ENCODE assay signal across 12 cellular contexts in the genomic region with DNA sequence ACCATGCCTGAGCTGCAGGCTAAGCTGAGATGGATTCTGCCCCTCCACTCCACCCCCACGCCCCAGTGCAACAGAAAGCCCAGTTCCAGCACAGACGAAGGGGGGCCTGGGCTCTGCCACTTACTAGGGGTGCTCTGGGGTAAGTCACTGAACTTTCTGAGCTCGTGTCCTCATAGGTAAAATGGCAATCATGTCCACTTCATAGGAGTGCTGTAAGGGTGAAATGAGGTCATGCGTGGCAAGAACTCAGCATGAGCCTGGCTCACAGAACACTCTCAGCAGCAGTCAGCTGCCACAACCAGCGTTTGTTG. TPM values are rescaled to one million over a fixed set of nuclear protein-coding genes. Genes with fewer than 3 reads are reported as not detected.
DNase-seq lines count a peak whose midpoint lies in the region; ATAC-seq, FAIRE-seq and TF ChIP-seq lines count a peak whose summit lies in the region.
"Had no signal": no experiment of that assay in that cellular context is flagged by ENCODE, and none has a peak within 500 bp of the region (broad histone marks: within the 10 kb centered on the region; RNA-seq: fewer than 3 reads in every experiment).

No MANE protein-coding gene starts in this region.

- DNase-seq in CD4-positive, alpha-beta T cell, result no peak
- DNase-seq in GM12878 (ENCODE audit: low read depth, low spot score) (no peak), neuronal stem cell (ENCODE audit: low spot score) (no peak), NCI-H2107 treated with DMSO at 0.1 percent for 48 hours (lab: John Stamatoyannopoulos, UW; ENCODE audit: unreplicated experiment) (no peak), foreskin fibroblast (no peak), SW480 (ENCODE audit: low spot score) (no peak)
- DNase-seq in activated effector memory CD4-positive, alpha-beta T cell treated with Interleukin-2 at 50 U/mL for 16 hours, result no peak

- H3K14ac ChIP-seq in neuronal stem cell (ENCODE audit: low read length), result no peak overlapping the region

- H3K4me1 ChIP-seq in GM12878 (ENCODE audit: control insufficient read depth, insufficient read depth, low read length) (no peaks in the 10 kb centered on the region), neuronal stem cell (ENCODE audit: control insufficient read depth in 2 of 2, insufficient read depth in 1 of 2, low read depth in 1 of 2, low read length in 2 of 2) (peaks cover 9 to 12% of the 10 kb centered on the region in 2 donors)

- H3K9me3 Mint-ChIP-seq in CD4-positive, alpha-beta T cell, result no peaks in the 10 kb centered on the region
- H3K9me3 Mint-ChIP-seq: stimulated activated naive B cell treated with anti-CD40 and anti-IgM and Interleukin-4, amounts not matched to agents 10 μg/mL and 1 μg/mL and 100 μg/mL, for 72 hours had no signal

- H2BK12ac ChIP-seq in neuronal stem cell (ENCODE audit: low read length), result no peak overlapping the region

- in situ Hi-C loops in GM12878 (cut with MboI), result loop anchor here (5.0 kb wide), 3 partner anchors 55 to 370 kb away; no protein-coding TSS in a partner anchor

- H3K27me3 ChIP-seq in CD4-positive, alpha-beta T cell (ENCODE audit: control insufficient read depth, insufficient read depth, low read length), result peaks cover 20% of the 10 kb centered on the region
- H3K27me3 ChIP-seq in GM12878 (replicated peaks in 1 of 2; ENCODE audit: control insufficient read depth in 2 of 2, insufficient read depth in 2 of 2, low read length in 1 of 2) (peaks cover 0 to 1% of the 10 kb centered on the region in 2 experiments; a peak in 3 of 4 replicates), neuronal stem cell (ENCODE audit: control insufficient read depth in 3 of 3, insufficient read depth in 3 of 3, low read depth in 1 of 3, low read length in 3 of 3) (peaks cover 0 to 36% (median 12%) of the 10 kb centered on the region in 3 experiments)

- no peak for TF ChIP-seq EP300 in GM12878 (IDR thresholded peaks at IDR 0.05; ENCODE audit: borderline replicate concordance in 1 of 2, control insufficient read depth in 1 of 2, low read depth in 2 of 2, low read length in 2 of 2)

- no peak for FAIRE-seq in GM12878 (lab: Jason Lieb, UNC)
- FAIRE-seq: endometrium, kidney, small intestine had no signal

- H3K9ac ChIP-seq in GM12878 (ENCODE audit: control insufficient read depth, insufficient read depth, low read length), result no peak overlapping the region
- no peak overlapping the region for H3K9ac ChIP-seq in neuronal stem cell (ENCODE audit: low read depth, low read length, poor library complexity)

- no peak overlapping the region; the same call in 1 of the 2 replicates for H3K4me2 ChIP-seq in GM12878 (ENCODE audit: control insufficient read depth, insufficient read depth)
- H3K4me2 ChIP-seq in neuronal stem cell (ENCODE audit: insufficient read depth, low read length, poor library complexity, severe bottlenecking), result no peak overlapping the region

- no peak for TF ChIP-seq RAD21 in GM12878 (IDR thresholded peaks at IDR 0.05; ENCODE audit: insufficient read depth, low read depth, low read length)

- TF ChIP-seq CTCF in CD4-positive, alpha-beta T cell (IDR thresholded peaks at IDR 0.05), result no peak
- TF ChIP-seq CTCF in GM12878 (IDR thresholded peaks at IDR 0.05 in 2 of 3, conservative IDR thresholded peaks at IDR 0.05 in 1 of 3; ENCODE audit: control insufficient read depth in 2 of 3, extremely low read depth in 1 of 3, insufficient read depth in 1 of 3, low read depth in 3 of 3, low read length in 3 of 3), result no peak
- TF ChIP-seq CTCF in foreskin fibroblast (IDR thresholded peaks at IDR 0.05; ENCODE audit: low read depth, low read length), result no peak

- H4K8ac ChIP-seq in neuronal stem cell (ENCODE audit: low read depth, low read length), result no peak overlapping the region

- H4K20me1 ChIP-seq in GM12878 (ENCODE audit: control insufficient read depth, insufficient read depth), result no peaks in the 10 kb centered on the region

- POLR2A ChIA-PET in CD4-positive, alpha-beta T cell (lab: Charles Lee), result interaction anchor here (0.7 to 1.0 kb wide), 3 partner anchors 8 to 182 kb away, joined by 3 to 5 read pairs (median 4); partner anchors contain the start of gene PSD2
- POLR2A ChIA-PET in GM12878 (lab: Charles Lee), result interaction anchor here (0.5 to 1.9 kb wide), 6 partner anchors 76 to 469 kb away, joined by 3 to 7 read pairs (median 3); no protein-coding TSS in a partner anchor

- H3K23ac ChIP-seq in neuronal stem cell (ENCODE audit: low read depth, low read length, poor library complexity), result no peak overlapping the region

- peaks cover 6% of the 10 kb centered on the region for H3K4me1 Mint-ChIP-seq in CD4-positive, alpha-beta T cell (ENCODE audit: low read depth)

- intact Hi-C loops in CD4-positive, alpha-beta T cell (cut with DNase I, micrococcal nuclease), result loop anchor here (1.0 to 2.0 kb wide), 5 partner anchors 57 to 372 kb away; no protein-coding TSS in a partner anchor
- intact Hi-C loops in GM12878 (cut with micrococcal nuclease; ENCODE audit: unreplicated experiment), result loop anchor here (1.0 to 10.0 kb wide), 6 partner anchors 57 to 370 kb away; partner anchors contain the start of gene NRG2

- H2BK120ac ChIP-seq in neuronal stem cell (ENCODE audit: low read depth, low read length), result no peak overlapping the region

- H3K18ac ChIP-seq in neuronal stem cell (ENCODE audit: low read length), result no peak overlapping the region

- BruUV-seq in GM12878 (replicated peaks; lab: Mats Ljungman, UMichigan), result no TSS peak

- no peak overlapping the region for H3K27ac ChIP-seq in CD4-positive, alpha-beta T cell (ENCODE audit: low read depth, low read length)
- no peak overlapping the region for H3K27ac ChIP-seq in GM12878 (ENCODE audit: control insufficient read depth, insufficient read depth)
- H3K27ac ChIP-seq in neuronal stem cell (replicated peaks; ENCODE audit: low read length), result no peak overlapping the region

- no peak for ATAC-seq in CD4-positive, alpha-beta T cell (ENCODE audit: poor library complexity)
- peak; percentile 6 for ATAC-seq in HG02938 (IDR thresholded peaks at IDR 0.05; ENCODE audit: unreplicated experiment)
- peak; percentile 6 for ATAC-seq in GM12878

- no peaks in the 10 kb centered on the region for H3K79me2 ChIP-seq in GM12878 (ENCODE audit: control insufficient read depth, insufficient read depth, low read length)

- H3K79me1 ChIP-seq in neuronal stem cell (ENCODE audit: low read depth, low read length), result no peaks in the 10 kb centered on the region

- no peak overlapping the region for H4K91ac ChIP-seq in neuronal stem cell (ENCODE audit: low read depth, low read length, poor library complexity)

- H2AK5ac ChIP-seq in neuronal stem cell (ENCODE audit: low read depth, low read length), result peak overlapping the region; percentile 11

- no peaks in the 10 kb centered on the region for H3K36me3 Mint-ChIP-seq in CD4-positive, alpha-beta T cell (ENCODE audit: low read depth)

- no peak overlapping the region for H2BK15ac ChIP-seq in neuronal stem cell (ENCODE audit: low read length)

- H3K4me3 Mint-ChIP-seq in CD4-positive, alpha-beta T cell, result peak overlapping the region; percentile 77

- no peak overlapping the region for H3K27ac Mint-ChIP-seq in CD4-positive, alpha-beta T cell
- H3K27ac Mint-ChIP-seq: stimulated activated naive B cell treated with anti-CD40 and anti-IgM and Interleukin-4, amounts not matched to agents 10 μg/mL and 1 μg/mL and 100 μg/mL, for 72 hours had no signal

- H3K4me3 ChIP-seq in GM12878 (no peak overlapping the region), neuronal stem cell (ENCODE audit: low read length in 2 of 2) (no peak overlapping the region), foreskin fibroblast (ENCODE audit: low read depth in 1 of 2, low read length in 2 of 2) (peak overlapping the region in 1 of 2 donors; percentile 48)

- no peak overlapping the region for H2BK5ac ChIP-seq in neuronal stem cell (ENCODE audit: low read length)

- WGBS in GM12878 (ENCODE audit: insufficient coverage, insufficient replicate concordance, low lambda C conversion rate, missing lambda C conversion rate), result 15% methylated on average over 5 of the region's 5 CpGs
- no CpG with 5 or more reads among the region's 5 CpGs for WGBS in neuronal stem cell (ENCODE audit: extremely low coverage in 2 of 2, insufficient read length in 2 of 2, insufficient replicate concordance in 1 of 2), 2 donors

- TF ChIP-seq POLR2A in GM12878 (IDR thresholded peaks at IDR 0.05; ENCODE audit: low read depth, low read length), result no peak

- SMC1A ChIA-PET in GM12878 (lab: Charles Lee; ENCODE audit: uncharacterized antibody, unreplicated experiment), result interaction anchor here (0.5 to 6.8 kb wide), 17 partner anchors 9 to 474 kb away, joined by 3 to 113 read pairs (median 4); no protein-coding TSS in a partner anchor

- H2AFZ ChIP-seq in GM12878 (ENCODE audit: control insufficient read depth, low read depth, low read length) (no peak overlapping the region), neuronal stem cell (ENCODE audit: low read length) (no peak overlapping the region)

- no peak overlapping the region for H3K4ac ChIP-seq in neuronal stem cell (ENCODE audit: low read length)

- no peaks in the 10 kb centered on the region for H3K9me3 ChIP-seq in CD4-positive, alpha-beta T cell (ENCODE audit: control insufficient read depth, low read length)
- H3K9me3 ChIP-seq in GM12878 (replicated peaks; ENCODE audit: control insufficient read depth, insufficient read depth, low read length) (no peaks in the 10 kb centered on the region), neuronal stem cell (replicated peaks in 1 of 2; ENCODE audit: control insufficient read depth in 2 of 2, insufficient read depth in 1 of 2, low read depth in 1 of 2, low read length in 2 of 2) (no peaks in the 10 kb centered on the region)

- no peaks in the 10 kb centered on the region for H3K36me3 ChIP-seq in GM12878 (ENCODE audit: control insufficient read depth in 2 of 2, insufficient read depth in 2 of 2, low read length in 1 of 2)
- no peaks in the 10 kb centered on the region for H3K36me3 ChIP-seq in neuronal stem cell (replicated peaks in 1 of 2; ENCODE audit: control insufficient read depth in 2 of 2, insufficient read depth in 2 of 2, low read length in 2 of 2)

- CTCF ChIA-PET in CD4-positive, alpha-beta T cell (lab: Charles Lee), result interaction anchor here (0.6 to 2.7 kb wide), 20 partner anchors 8 to 484 kb away, joined by 3 to 32 read pairs (median 4); partner anchors contain the start of gene PSD2
- CTCF ChIA-PET in GM12878 (lab: Yijun Ruan, JAX), result interaction anchor here (0.6 to 10.4 kb wide), 64 partner anchors 8 to 601 kb away, joined by 3 to 298 read pairs (median 4); partner anchors contain the start of genes NRG2 and PSD2

- RAD21 ChIA-PET in GM12878 (lab: Charles Lee; ENCODE audit: unreplicated experiment), result interaction anchor here (0.6 to 6.3 kb wide), 37 partner anchors 8 to 420 kb away, joined by 3 to 131 read pairs (median 4); no protein-coding TSS in a partner anchor

- peaks cover 45% of the 10 kb centered on the region for H3K27me3 Mint-ChIP-seq in CD4-positive, alpha-beta T cell

RNA-seq across cellular contexts. Expression of gene PSD2, which starts 8.4 kb away (rescaled TPM):
- under 1 TPM in 1 of 2 experiments, not detected in 1; 0.08 TPM for total RNA-seq in CD4-positive, alpha-beta T cell
- 0.12 and 0.23 TPM in 2 replicates for total RNA-seq in GM12878 (2013; cell fraction: nucleolus; rRNA removed)
- total RNA-seq in GM12878 (2014; rRNA removed), result 0.11 TPM in 1 of 2 replicates, not detected in the other
- total RNA-seq in GM12878 (2014; rRNA removed; fragmentation: Illumina TruSeq; extraction: Trizol), result not detected in 2 replicates
- not detected in 2 replicates for total RNA-seq in GM12878 (2021)
- polyA plus RNA-seq in GM12878 (2011; ENCODE audit: low read depth), result 0.05 TPM
- 0.04 and 0.07 TPM in 2 replicates for polyA plus RNA-seq in GM12878 (2011; rRNA removed)
- polyA plus RNA-seq in GM12878 (2011; cell fraction: cytosol; rRNA removed), result 0.04 and 0.07 TPM in 2 replicates
- polyA plus RNA-seq in GM12878 (2011; cell fraction: nucleus; rRNA removed), result 0.28 and 0.40 TPM in 2 replicates
- polyA plus RNA-seq in GM12878 (2012), result 0.04 and 0.15 TPM in 2 replicates
- 0.03 and 0.05 TPM in 2 replicates for polyA plus RNA-seq in GM12878 (2014; fragmentation: Illumina TruSeq; extraction: Trizol)
- polyA plus RNA-seq in GM12878 (2014; fragmentation: Nextera tagmentation; extraction: Ambion mirVana), result under 1 TPM in 1 of 2 experiments, not detected in 1; 0.02 TPM
- 0.03 TPM in 1 of 2 replicates, not detected in the other for polyA plus RNA-seq in GM12878 (2014; rRNA removed)
- under 1 TPM in 1 of 2 experiments, not detected in 1; 0.14 TPM for polyA plus RNA-seq in GM12878 (2016; fragmentation: Nextera tagmentation; extraction: Ambion mirVana)
- polyA minus RNA-seq in GM12878 (2011; rRNA and poly(A)+ RNA removed), result 0.10 TPM in 1 of 2 replicates, not detected in the other
- not detected in 2 replicates for polyA minus RNA-seq in GM12878 (2011; cell fraction: cytosol; rRNA and poly(A)+ RNA removed)
- not detected in 2 replicates for polyA minus RNA-seq in GM12878 (2011; cell fraction: nucleus; rRNA and poly(A)+ RNA removed)
- 0.92 TPM for polyA plus RNA-seq in neuronal stem cell (2013, experiment 1 of 2)
- polyA plus RNA-seq in neuronal stem cell (2013, experiment 2 of 2), result 0.93 TPM
